Comparison of ENCODE assay signal across 8 cellular contexts in genomic region chr2:73984203-73984921, GRCh38. TPM values are rescaled to one million over a fixed set of nuclear protein-coding genes. Genes with fewer than 3 reads are reported as not detected.
A peak's percentile ranks its signal among the peaks of the same experiment; 100 is the strongest.
DNase-seq lines count a peak whose midpoint lies in the region; ATAC-seq and TF ChIP-seq lines count a peak whose summit lies in the region.

TSS of gene TET3 (plus strand) at chr2:73984910. CDS start at chr2:73986404, 1,494 bp downstream.

- no CpG with 5 or more reads among the region's 85 CpGs for WGBS in mesendoderm (ENCODE audit: extremely low coverage, insufficient coverage, low lambda C conversion rate)

- peak within 1 kb of the TSS; percentile 23 for H2AFZ ChIP-seq in ACC112 (ENCODE audit: low read length, unreplicated experiment)

- H3K27ac ChIP-seq in ACC112 (ENCODE audit: low read depth, low read length) (no peak within 1 kb of the TSS), WERI-Rb-1 (peak within 1 kb of the TSS; percentile 98), dorsolateral prefrontal cortex (peak within 1 kb of the TSS in 56 of 59 donors; percentile 7 to 88 (median 68)), mesendoderm (ENCODE audit: low read depth, low read length) (peak within 1 kb of the TSS; percentile 53), substantia nigra (ENCODE audit: low read depth, low read length, poor library complexity, severe bottlenecking) (peak within 1 kb of the TSS; percentile 71)

- H3K4me1 ChIP-seq in ACC112 (ENCODE audit: control insufficient read depth, insufficient read depth, low read length, unreplicated experiment) (peaks cover 40% of the 10 kb centered on the region), mesendoderm (ENCODE audit: control insufficient read depth, low read depth, low read length) (peaks cover 24% of the 10 kb centered on the region)

- H3K27me3 ChIP-seq in ACC112 (ENCODE audit: insufficient read depth, low read length) (no peaks in the 10 kb centered on the region), WERI-Rb-1 (ENCODE audit: insufficient read depth, low read depth, severe bottlenecking) (no peaks in the 10 kb centered on the region), dorsolateral prefrontal cortex (no peaks in the 10 kb centered on the region), mesendoderm (ENCODE audit: insufficient read depth, low read length, poor library complexity) (no peaks in the 10 kb centered on the region)

- H2BK15ac ChIP-seq in mesendoderm (replicated peaks; ENCODE audit: low read depth) = no peak within 1 kb of the TSS

- peak within 1 kb of the TSS; percentile 44 for H3K4ac ChIP-seq in mesendoderm (ENCODE audit: low read depth, low read length)

- TF ChIP-seq CTCF in WERI-Rb-1 (IDR thresholded peaks at IDR 0.05; ENCODE audit: low read depth, low read length) (no peak), dorsolateral prefrontal cortex (IDR thresholded peaks at IDR 0.05 in 54 of 56, conservative IDR thresholded peaks at IDR 0.05 in 2 of 56; ENCODE audit: low read depth in 1 of 56, partially characterized antibody in 56 of 56) (no peak)

- H2BK5ac ChIP-seq in mesendoderm (ENCODE audit: low read length) = no peak within 1 kb of the TSS

- H3K9me3 ChIP-seq in WERI-Rb-1 (ENCODE audit: severe bottlenecking) = no peaks in the 10 kb centered on the region

- peak within 1 kb of the TSS; percentile 97 for H3K23ac ChIP-seq in mesendoderm (ENCODE audit: low read length)

- H3K18ac ChIP-seq in mesendoderm (ENCODE audit: low read length) = peak within 1 kb of the TSS; percentile 96

- peak within 1 kb of the TSS; percentile 95 for H3K56ac ChIP-seq in mesendoderm (ENCODE audit: low read length)

- peak within 1 kb of the TSS; percentile 85 for H3K9ac ChIP-seq in mesendoderm (ENCODE audit: low read length)

- peak within 1 kb of the TSS; percentile 82 for H3K4me3 ChIP-seq in ACC112 (ENCODE audit: low read depth, low read length)
- H3K4me3 ChIP-seq in WERI-Rb-1 (ENCODE audit: low read depth, low read length) = peak within 1 kb of the TSS; percentile 89
- H3K4me3 ChIP-seq in dorsolateral prefrontal cortex = peak within 1 kb of the TSS; percentile 49 to 78 (median 66)
- peak within 1 kb of the TSS; percentile 35 for H3K4me3 ChIP-seq in mesendoderm (ENCODE audit: low read length)

- DNase-seq in WERI-Rb-1 (peak; percentile 74), dorsolateral prefrontal cortex (peak in 2 of 10 donors; percentile 44 to 46), mesendoderm (no peak), substantia nigra (lab: John Stamatoyannopoulos, UW) (peak in 7 of 49 donors; percentile 24 to 62 (median 38)), NCI-H1105 (lab: John Stamatoyannopoulos, UW) (no peak)

- peak within 1 kb of the TSS; percentile 60 for H4K8ac ChIP-seq in mesendoderm (ENCODE audit: low read depth, low read length)

- peak within 1 kb of the TSS; percentile 28 for H2AK5ac ChIP-seq in mesendoderm (ENCODE audit: low read length)

- no peak within 1 kb of the TSS for H4K5ac ChIP-seq in mesendoderm (ENCODE audit: low read length)

- intact Hi-C loops in dorsolateral prefrontal cortex (cut with DNase I) = loop anchor here (2.0 kb wide), 2 partner anchors 18 to 56 kb away; no protein-coding TSS in a partner anchor

- H3K79me1 ChIP-seq in mesendoderm (ENCODE audit: low read length) = peaks cover 12% of the 10 kb centered on the region

- peak; percentile 34 for ATAC-seq in GM18519 (IDR thresholded peaks at IDR 0.05; ENCODE audit: low FRiP score, unreplicated experiment)
- ATAC-seq in HG03159 (IDR thresholded peaks at IDR 0.05; ENCODE audit: unreplicated experiment) = peak; percentile 40

- peak within 1 kb of the TSS; percentile 33 for H2BK120ac ChIP-seq in mesendoderm (ENCODE audit: low read depth, low read length)

- peak within 1 kb of the TSS; percentile 85 for H3K4me2 ChIP-seq in mesendoderm (ENCODE audit: low read length)

- H3K79me2 ChIP-seq in ACC112 (ENCODE audit: control insufficient read depth, insufficient read depth, low read length, unreplicated experiment) (peaks cover 35% of the 10 kb centered on the region), mesendoderm (ENCODE audit: control insufficient read depth, insufficient read depth, low read length) (peaks cover 24% of the 10 kb centered on the region)

- H3K36me3 ChIP-seq in ACC112 (ENCODE audit: insufficient read depth, low read length) (peaks cover 8% of the 10 kb centered on the region; the same call in 1 of the 2 replicates), WERI-Rb-1 (peaks cover 33% of the 10 kb centered on the region), mesendoderm (ENCODE audit: control insufficient read depth, insufficient read depth, low read length) (no peaks in the 10 kb centered on the region)

RNA-seq across cellular contexts. Expression of gene TET3, which starts in this region (rescaled TPM):
- total RNA-seq in dorsolateral prefrontal cortex = 10 to 100 TPM; 16.6 to 47.0 (median 25.4) TPM
- polyA plus RNA-seq in mesendoderm (2013, experiment 1 of 2) = 7.5 TPM
- polyA plus RNA-seq in mesendoderm (2013, experiment 2 of 2) = 6.9 TPM

Comparison
In these comparisons a context has a peak if more than half of its experiments do, and no peak if none do; other contexts are left out.
1. H3K4me3 ChIP-seq: peak in every context shown above with its lines; median percentile 89 in WERI-Rb-1; 82 in ACC112; 66 in dorsolateral prefrontal cortex; 35 in mesendoderm.